Comparison of ENCODE assay signal across 8 cellular contexts in the genomic region with DNA sequence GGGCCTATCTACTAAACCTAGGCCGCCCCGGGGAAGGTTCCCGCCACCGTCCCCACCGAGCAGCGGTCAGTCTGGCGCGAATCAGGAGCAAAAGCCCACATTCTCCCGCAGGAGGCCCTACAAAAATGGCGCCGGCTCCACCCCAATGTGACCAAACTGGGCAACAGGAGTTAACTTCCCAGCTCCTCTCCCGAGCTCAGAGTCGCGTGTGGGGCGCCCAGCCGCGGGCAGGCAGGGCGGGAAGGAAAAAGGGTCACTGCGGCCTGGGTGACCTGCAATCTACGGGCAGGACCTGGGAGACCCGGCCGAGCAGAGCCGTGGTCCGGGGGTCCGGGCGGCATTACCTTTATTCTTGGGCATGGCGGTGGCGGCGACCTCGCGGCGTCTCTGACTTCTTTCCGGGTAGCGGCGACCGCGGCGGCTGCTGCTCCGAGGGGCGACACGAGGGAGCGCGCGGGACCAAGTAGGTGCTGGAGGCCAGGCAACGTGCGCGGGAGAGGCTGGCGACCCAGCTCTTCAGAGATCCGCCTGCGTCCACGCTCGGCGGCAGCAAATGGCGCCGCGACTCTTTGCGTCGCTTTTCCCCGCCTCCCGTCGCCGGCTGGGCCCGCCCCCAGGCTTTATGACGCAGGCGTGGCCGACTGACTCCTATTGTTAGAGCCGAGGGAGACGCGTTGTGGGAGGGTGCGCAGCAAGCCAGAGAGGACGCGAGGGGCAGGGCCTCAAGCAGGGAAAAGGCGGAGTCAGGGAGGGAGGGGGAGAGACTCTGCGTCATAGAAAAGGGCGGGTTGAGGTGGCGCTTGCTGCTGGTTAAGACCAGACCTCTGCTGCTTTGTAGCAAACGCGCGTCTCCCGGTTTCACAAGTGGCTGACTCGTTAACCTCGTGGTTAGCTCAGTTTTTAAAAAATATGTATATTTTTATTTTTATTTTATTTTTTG. TPM values are rescaled to one million over a fixed set of nuclear protein-coding genes. Genes with fewer than 3 reads are reported as not detected.
A peak's percentile ranks its signal among the peaks of the same experiment; 100 is the strongest.
DNase-seq lines count a peak whose midpoint lies in the region; TF ChIP-seq lines count a peak whose summit lies in the region.

A gene with protein sequence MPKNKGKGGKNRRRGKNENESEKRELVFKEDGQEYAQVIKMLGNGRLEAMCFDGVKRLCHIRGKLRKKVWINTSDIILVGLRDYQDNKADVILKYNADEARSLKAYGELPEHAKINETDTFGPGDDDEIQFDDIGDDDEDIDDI (minus strand): TSS at position 558 of the 940 bp plus-strand sequence. CDS start 198 bp downstream, at position 360.

- peak within 1 kb of the TSS; percentile 80 for H3K27ac ChIP-seq in effector memory CD4-positive, alpha-beta T cell (ENCODE audit: insufficient read depth, low read length, poor library complexity, severe bottlenecking)

- H3K4me1 ChIP-seq in effector memory CD4-positive, alpha-beta T cell (ENCODE audit: control insufficient read depth, insufficient read depth, low read length, poor library complexity, severe bottlenecking): peaks cover 16% of the 10 kb centered on the region

- peaks cover 10% of the 10 kb centered on the region for H3K36me3 ChIP-seq in effector memory CD4-positive, alpha-beta T cell (ENCODE audit: control insufficient read depth, insufficient read depth, low read length)

- TF ChIP-seq CTCF in GM20000 (IDR thresholded peaks at IDR 0.05; ENCODE audit: extremely low read depth, missing control alignments): no peak

- DNase-seq in CMK (ENCODE audit: low read depth): peak; percentile 62
- peak; percentile 82 for DNase-seq in GM20000 (ENCODE audit: low spot score)
- peak; percentile 99 for DNase-seq in HT-29 (ENCODE audit: low spot score)
- peak; percentile 98 to 100 for DNase-seq in NOMO-1 (lab: John Stamatoyannopoulos, UW; ENCODE audit: unreplicated experiment in 2 of 2)
- DNase-seq in effector memory CD4-positive, alpha-beta T cell: peak; percentile 92 to 99 (median 93)
- DNase-seq in medulla oblongata (ENCODE audit: extremely low spot score): peak; percentile 97
- peak; percentile 87 for DNase-seq in stimulated activated CD8-positive, alpha-beta memory T cell treated with anti-CD3 and anti-CD28 coated beads, Interleukin-12 subunit alpha, Interleukin-12 subunit beta, amount 100 ng/mL, for 1 hour (ENCODE audit: low read depth)

- H3K27me3 ChIP-seq in effector memory CD4-positive, alpha-beta T cell (replicated peaks; ENCODE audit: control insufficient read depth, insufficient read depth, low read length, poor library complexity, severe bottlenecking): no peaks in the 10 kb centered on the region

- no peaks in the 10 kb centered on the region for H3K9me3 ChIP-seq in effector memory CD4-positive, alpha-beta T cell (ENCODE audit: control insufficient read depth, low read length)

- peak within 1 kb of the TSS; percentile 98 for H3K4me3 ChIP-seq in effector memory CD4-positive, alpha-beta T cell (ENCODE audit: insufficient read depth, low read depth, low read length, poor library complexity, severe bottlenecking)

- CTCF ChIA-PET in activated CD8-positive, alpha-beta memory T cell treated with anti-CD3 and anti-CD28 coated beads for 36 hours (lab: Charles Lee): no interaction called here

- POLR2A ChIA-PET in activated CD8-positive, alpha-beta memory T cell treated with anti-CD3 and anti-CD28 coated beads for 36 hours (lab: Charles Lee): interaction anchor here (1.3 to 1.4 kb wide), 2 partner anchors 124 to 271 kb away, joined by 4 to 5 read pairs; no protein-coding TSS in a partner anchor

RNA-seq across cellular contexts. Expression of the gene that starts here (rescaled TPM):
- total RNA-seq in HT-29 (2014; rRNA removed; shearing (Covaris generic)): 45.2 and 45.8 TPM in 2 replicates
- total RNA-seq in activated CD8-positive, alpha-beta memory T cell treated with anti-CD3 and anti-CD28 coated beads for 36 hours: 100 to 1,000 TPM; 199 to 211 TPM

Comparison
In these comparisons a context has a peak if more than half of its experiments do, and no peak if none do; other contexts are left out.
1. Peak in every context shown above with its lines: DNase-seq, H3K4me3 ChIP-seq and H3K27ac ChIP-seq.